In genomic region chr2:177478029-177478428, GRCh38 we compare ENCODE assay signal across 2 cellular contexts.
TF ChIP-seq lines count a peak whose summit lies in the region.

No MANE protein-coding gene starts in this region.

TF ChIP-seq in HepG2, 621 proteins besides CTCF, POLR2A, EP300 and RAD21 (continued from another document):
- no peak for TF ChIP-seq ZNF639 (CRISPR knock-in tag; conservative IDR thresholded peaks at IDR 0.05)

TF ChIP-seq in WTC11, 78 proteins besides CTCF, POLR2A, EP300 and RAD21 (continued from another document):
- TF ChIP-seq ZBTB21 (CRISPR knock-in tag; IDR thresholded peaks at IDR 0.05; ENCODE audit: borderline replicate concordance), result no peak
